Comparison of ENCODE assay signal across 22 cellular contexts in the genomic region with DNA sequence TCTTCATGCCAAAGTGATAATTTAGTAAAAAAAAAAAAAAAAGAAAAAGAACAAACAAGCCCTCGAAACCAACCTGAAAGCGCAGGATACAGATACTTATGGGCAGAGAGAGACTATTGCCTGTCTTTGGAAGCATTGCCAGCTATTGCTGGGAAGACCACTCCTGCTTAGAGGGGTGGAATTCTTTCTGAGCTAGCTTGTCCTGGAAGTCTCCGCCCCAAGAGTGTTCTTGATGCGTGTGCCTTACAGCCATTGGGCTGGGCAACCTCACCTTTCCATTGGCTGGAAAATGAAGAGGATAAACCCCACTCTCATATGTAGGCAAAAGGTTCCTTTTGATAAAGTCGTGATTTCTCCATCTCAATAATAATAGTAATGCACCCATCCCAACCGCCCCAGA. TPM values are rescaled to one million over a fixed set of nuclear protein-coding genes. Genes with fewer than 3 reads are reported as not detected.
"Had no signal": no experiment of that assay in that cellular context is flagged by ENCODE, and none has a peak within 500 bp of the region (broad histone marks: within the 10 kb centered on the region; RNA-seq: fewer than 3 reads in every experiment).

No MANE protein-coding gene starts in this region.

- H3K27me3 ChIP-seq: colonic mucosa, spleen, upper lobe of left lung had no signal

- ATAC-seq: activated CD8-positive, alpha-beta T cell treated with anti-CD3 and anti-CD28 coated beads for 36 hours; natural killer cell; stimulated activated naive B cell treated with anti-CD40 and anti-IgM and Interleukin-4, amounts not matched to agents 10 μg/mL and 1 μg/mL and 100 μg/mL, for 72 hours had no signal

- H3K27ac ChIP-seq: colonic mucosa, spleen, thoracic aorta, upper lobe of left lung had no signal

- H3K4me1 ChIP-seq: colonic mucosa, spleen, upper lobe of left lung had no signal

- H3K36me3 Mint-ChIP-seq: activated naive CD8-positive, alpha-beta T cell treated with anti-CD3 and anti-CD28 coated beads, Interleukin-2, amount 10 ng/mL, durations not matched to agents 7 days and 5 days; brain; natural killer cell; stimulated activated naive B cell treated with anti-CD40 and anti-IgM and Interleukin-4, amounts not matched to agents 10 μg/mL and 1 μg/mL and 100 μg/mL, for 72 hours had no signal

- H3K9me3 ChIP-seq: colonic mucosa, thoracic aorta, upper lobe of left lung had no signal

- H3K36me3 ChIP-seq: colonic mucosa, spleen, thoracic aorta, upper lobe of left lung had no signal

- H3K4me3 Mint-ChIP-seq: activated CD4-positive, alpha-beta T cell treated with anti-CD3 and anti-CD28 coated beads, Interleukin-2, amount 10 ng/mL, durations not matched to agents 24 days and 14 days; activated CD8-positive, alpha-beta T cell treated with anti-CD3 and anti-CD28 coated beads for 36 hours; activated naive CD8-positive, alpha-beta T cell treated with anti-CD3 and anti-CD28 coated beads, Interleukin-2, amount 10 ng/mL, durations not matched to agents 7 days and 5 days; brain; central memory CD8-positive, alpha-beta T cell; natural killer cell; stimulated activated naive B cell treated with anti-CD40 and anti-IgM and Interleukin-4, amounts not matched to agents 10 μg/mL and 1 μg/mL and 100 μg/mL, for 72 hours had no signal

- H3K27me3 Mint-ChIP-seq: activated CD4-positive, alpha-beta T cell treated with anti-CD3 and anti-CD28 coated beads, Interleukin-2, amount 10 ng/mL, durations not matched to agents 24 days and 14 days; activated naive CD8-positive, alpha-beta T cell treated with anti-CD3 and anti-CD28 coated beads, Interleukin-2, amount 10 ng/mL, durations not matched to agents 7 days and 5 days had no signal

- DNase-seq: activated CD4-positive, alpha-beta T cell treated with anti-CD3 and anti-CD28 coated beads, Interleukin-2, amount 10 ng/mL, durations not matched to agents 24 days and 14 days; activated CD8-positive, alpha-beta T cell treated with anti-CD3 and anti-CD28 coated beads for 36 hours; activated naive CD4-positive, alpha-beta T cell treated with Interleukin-2 at 50 U/mL for 16 hours; activated naive CD8-positive, alpha-beta T cell treated with anti-CD3 and anti-CD28 coated beads, Interleukin-2, amount 10 ng/mL, durations not matched to agents 7 days and 5 days; activated T-cell treated with anti-CD3 and anti-CD28 coated beads, Interleukin-2, amount 50 U/mL, for 1 hour; amygdala; colonic mucosa; erythroblast; head of caudate nucleus; kidney glomerular epithelial cell; mesenchymal stem cell; natural killer cell; spleen; stimulated activated naive B cell treated with anti-CD40 and anti-IgM and Interleukin-4, amounts not matched to agents 10 μg/mL and 1 μg/mL and 100 μg/mL, for 72 hours; T1000; upper lobe of left lung had no signal

- H3K4me3 ChIP-seq: colonic mucosa, spleen, thoracic aorta, upper lobe of left lung had no signal

- H3K27ac Mint-ChIP-seq: activated CD8-positive, alpha-beta T cell treated with anti-CD3 and anti-CD28 coated beads for 36 hours; activated naive CD8-positive, alpha-beta T cell treated with anti-CD3 and anti-CD28 coated beads, Interleukin-2, amount 10 ng/mL, durations not matched to agents 7 days and 5 days; activated T-helper 2 cell treated with anti-CD3 and anti-CD28 coated beads, Interferon-gamma antibody, Interleukin-2, Interleukin-4, amounts not matched to agents 10 μg/mL and 5 μg/mL and 100 μg/mL, durations not matched to agents 14 hours and 24 hours and 36 hours; natural killer cell; stimulated activated naive B cell treated with anti-CD40 and anti-IgM and Interleukin-4, amounts not matched to agents 10 μg/mL and 1 μg/mL and 100 μg/mL, for 72 hours had no signal

- H3K9me3 Mint-ChIP-seq: activated CD8-positive, alpha-beta T cell treated with anti-CD3 and anti-CD28 coated beads for 36 hours; activated naive CD8-positive, alpha-beta T cell treated with anti-CD3 and anti-CD28 coated beads, Interleukin-2, amount 10 ng/mL, durations not matched to agents 7 days and 5 days; activated T-helper 2 cell treated with anti-CD3 and anti-CD28 coated beads, Interferon-gamma antibody, Interleukin-2, Interleukin-4, amounts not matched to agents 10 μg/mL and 5 μg/mL and 100 μg/mL, durations not matched to agents 14 hours and 24 hours and 36 hours; brain; natural killer cell had no signal

- H3K4me1 Mint-ChIP-seq: activated CD4-positive, alpha-beta T cell treated with anti-CD3 and anti-CD28 coated beads, Interleukin-2, amount 10 ng/mL, durations not matched to agents 24 days and 14 days; activated naive CD8-positive, alpha-beta T cell treated with anti-CD3 and anti-CD28 coated beads, Interleukin-2, amount 10 ng/mL, durations not matched to agents 7 days and 5 days; central memory CD8-positive, alpha-beta T cell; natural killer cell; stimulated activated naive B cell treated with anti-CD40 and anti-IgM and Interleukin-4, amounts not matched to agents 10 μg/mL and 1 μg/mL and 100 μg/mL, for 72 hours had no signal

RNA-seq across cellular contexts. Expression of a gene that starts 19.9 kb away (rescaled TPM):
- total RNA-seq: activated CD4-positive, alpha-beta T cell treated with anti-CD3 and anti-CD28 coated beads, Interleukin-2, amount 10 ng/mL, durations not matched to agents 24 days and 14 days; activated CD8-positive, alpha-beta T cell treated with anti-CD3 and anti-CD28 coated beads for 36 hours; activated naive CD8-positive, alpha-beta T cell treated with anti-CD3 and anti-CD28 coated beads, Interleukin-2, amount 10 ng/mL, durations not matched to agents 7 days and 5 days; activated T-helper 2 cell treated with anti-CD3 and anti-CD28 coated beads, Interferon-gamma antibody, Interleukin-2, Interleukin-4, amounts not matched to agents 10 μg/mL and 5 μg/mL and 100 μg/mL, durations not matched to agents 14 hours and 24 hours and 36 hours; liver; natural killer cell; T-helper 1 cell treated with Interleukin-12 subunit alpha and Interleukin-12 subunit beta and Interleukin-4 antibody, amounts not matched to agents 30 ng/mL and 1 ng/mL, for 36 hours had no signal
